In the genomic region with DNA sequence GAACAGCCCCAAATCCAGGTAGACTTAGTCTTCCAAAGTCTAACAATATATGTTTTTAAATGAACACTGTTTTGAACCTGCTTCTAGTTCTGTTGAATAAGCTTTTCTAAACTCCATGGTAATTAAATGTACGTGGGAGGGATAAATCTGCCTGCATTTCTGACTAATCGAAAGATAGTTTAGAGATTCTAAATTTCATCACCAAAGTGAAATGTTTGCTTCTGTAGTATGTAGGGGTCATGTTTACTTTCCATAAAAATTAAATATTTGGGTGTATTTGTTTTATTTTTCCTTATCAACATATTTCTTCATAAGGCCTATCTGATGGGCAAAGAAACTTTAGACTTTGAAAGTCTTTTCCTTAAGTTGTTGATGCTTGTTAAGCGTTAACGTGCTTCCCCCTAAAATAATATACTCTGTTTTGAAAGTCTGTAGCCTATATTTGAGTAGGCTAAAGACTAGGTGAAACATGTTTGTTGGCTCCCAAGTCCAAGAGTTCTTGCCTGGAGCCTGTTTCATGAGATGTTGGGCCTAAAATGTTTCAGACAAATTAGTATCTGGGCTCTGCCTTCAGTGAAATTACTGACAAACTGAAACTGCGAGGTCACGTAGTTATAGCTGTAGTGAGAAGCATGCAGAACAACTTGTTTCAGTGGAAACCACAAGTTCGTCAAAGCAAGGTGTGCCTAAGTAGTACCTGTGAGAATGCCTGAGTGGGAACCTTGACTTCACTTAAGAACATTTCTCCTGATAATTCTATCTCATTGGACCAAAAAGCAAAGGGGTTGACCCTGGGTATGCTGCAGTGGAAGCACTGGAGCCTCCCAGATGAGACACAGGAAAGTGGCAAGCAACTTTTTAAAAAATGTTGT, we compare ENCODE assay signal across 8 cellular contexts.
DNase-seq lines count a peak whose midpoint lies in the region; ATAC-seq and TF ChIP-seq lines count a peak whose summit lies in the region.

No MANE protein-coding gene starts in this region.

- no peak overlapping the region for H2AFZ ChIP-seq in neuronal stem cell (ENCODE audit: low read length)

- TF ChIP-seq POLR2A in transverse colon (IDR thresholded peaks at IDR 0.05): peak; percentile 68

- CTCF ChIA-PET in activated naive CD4-positive, alpha-beta T cell treated with anti-CD3 and anti-CD28 coated beads, Interleukin-2, amount 10 ng/mL, durations not matched to agents 7 days and 5 days (lab: Charles Lee): interaction anchor here (0.9 to 3.6 kb wide), 3 partner anchors 66 to 107 kb away, joined by 4 to 35 read pairs (median 31); no protein-coding TSS in a partner anchor

- H2BK15ac ChIP-seq in neuronal stem cell (ENCODE audit: low read length): no peak overlapping the region

- peak overlapping the region; percentile 71 for H3K4me3 Mint-ChIP-seq in activated naive CD4-positive, alpha-beta T cell treated with anti-CD3 and anti-CD28 coated beads, Interleukin-2, amount 10 ng/mL, durations not matched to agents 7 days and 5 days

- H3K4me2 ChIP-seq in neuronal stem cell (ENCODE audit: insufficient read depth, low read length, poor library complexity, severe bottlenecking): no peak overlapping the region

- no peak overlapping the region for H4K91ac ChIP-seq in neuronal stem cell (ENCODE audit: low read depth, low read length, poor library complexity)

- H2AK5ac ChIP-seq in neuronal stem cell (ENCODE audit: low read depth, low read length): no peak overlapping the region

- no peak overlapping the region for H4K8ac ChIP-seq in neuronal stem cell (ENCODE audit: low read depth, low read length)

- H3K27ac ChIP-seq in left lung (peak overlapping the region; percentile 73 to 88), transverse colon (peak overlapping the region; percentile 81 to 90 (median 86)), neuronal stem cell (replicated peaks; ENCODE audit: low read length) (no peak overlapping the region)

- H3K4me1 ChIP-seq in left lung (peaks cover 0 to 11% of the 10 kb centered on the region in 2 donors), transverse colon (peaks cover 0 to 22% (median 9%) of the 10 kb centered on the region in 4 donors), neuronal stem cell (ENCODE audit: control insufficient read depth in 2 of 2, insufficient read depth in 1 of 2, low read depth in 1 of 2, low read length in 2 of 2) (no peaks in the 10 kb centered on the region)

- DNase-seq in stimulated activated CD4-positive, alpha-beta T cell treated with anti-CD3 and anti-CD28 coated beads, Interleukin-12 subunit alpha, Interleukin-12 subunit beta, amount 100 ng/mL, for 48 hours (ENCODE audit: low read depth in 2 of 3, low spot score in 1 of 3): peak in 2 of 3 donors; percentile 7 to 27
- DNase-seq in stimulated activated CD4-positive, alpha-beta T cell treated with anti-CD3 and anti-CD28 coated beads, Interleukin-4, amount 100 ng/mL, for 1 hour: no peak
- DNase-seq in activated naive CD4-positive, alpha-beta T cell treated with anti-CD3 and anti-CD28 coated beads, Interleukin-2, amount 10 ng/mL, durations not matched to agents 7 days and 5 days: peak; percentile 37
- DNase-seq in left lung: no peak
- DNase-seq in transverse colon: no peak
- no peak for DNase-seq in T1000 (lab: John Stamatoyannopoulos, UW)
- no peak for DNase-seq in neuronal stem cell (ENCODE audit: low spot score)

- ATAC-seq in HG03135 (IDR thresholded peaks at IDR 0.05; ENCODE audit: unreplicated experiment) (peak; percentile 93), left lung (peak; percentile 38)

- H3K23ac ChIP-seq in neuronal stem cell (ENCODE audit: low read depth, low read length, poor library complexity): no peak overlapping the region

- 25 to 28% methylated on average over 4 to 7 of the region's 7 CpGs for WGBS in transverse colon (ENCODE audit: low coverage in 1 of 2), 2 donors
- no CpG with 5 or more reads among the region's 7 CpGs for WGBS in neuronal stem cell (ENCODE audit: extremely low coverage in 2 of 2, insufficient read length in 2 of 2, insufficient replicate concordance in 1 of 2), 2 donors

- peak overlapping the region; percentile 25 to 28 for H3K4me3 ChIP-seq in left lung
- H3K4me3 ChIP-seq in transverse colon: peak overlapping the region in 3 of 4 donors; percentile 33 to 54 (median 45)
- no peak overlapping the region for H3K4me3 ChIP-seq in neuronal stem cell (ENCODE audit: low read length in 2 of 2)

- no peaks in the 10 kb centered on the region for H3K27me3 Mint-ChIP-seq in activated naive CD4-positive, alpha-beta T cell treated with anti-CD3 and anti-CD28 coated beads, Interleukin-2, amount 10 ng/mL, durations not matched to agents 7 days and 5 days

- H3K27me3 ChIP-seq in left lung (no peaks in the 10 kb centered on the region), transverse colon (no peaks in the 10 kb centered on the region), neuronal stem cell (ENCODE audit: control insufficient read depth in 3 of 3, insufficient read depth in 3 of 3, low read depth in 1 of 3, low read length in 3 of 3) (no peaks in the 10 kb centered on the region)

- H3K14ac ChIP-seq in neuronal stem cell (ENCODE audit: low read length): no peak overlapping the region

- no peak overlapping the region for H2BK12ac ChIP-seq in neuronal stem cell (ENCODE audit: low read length)

- no peak for TF ChIP-seq EP300 in transverse colon (IDR thresholded peaks at IDR 0.05; ENCODE audit: low read depth)

- no peak overlapping the region for H2BK5ac ChIP-seq in neuronal stem cell (ENCODE audit: low read length)

- no peak overlapping the region for H3K4ac ChIP-seq in neuronal stem cell (ENCODE audit: low read length)

- peaks cover 2% of the 10 kb centered on the region for H3K9me3 Mint-ChIP-seq in activated naive CD4-positive, alpha-beta T cell treated with anti-CD3 and anti-CD28 coated beads, Interleukin-2, amount 10 ng/mL, durations not matched to agents 7 days and 5 days

- TF ChIP-seq CTCF in left lung (IDR thresholded peaks at IDR 0.05) (no peak), transverse colon (IDR thresholded peaks at IDR 0.05) (no peak)

- peak overlapping the region; percentile 94 for H3K27ac Mint-ChIP-seq in activated naive CD4-positive, alpha-beta T cell treated with anti-CD3 and anti-CD28 coated beads, Interleukin-2, amount 10 ng/mL, durations not matched to agents 7 days and 5 days

- H3K9me3 ChIP-seq in left lung (no peaks in the 10 kb centered on the region), transverse colon (no peaks in the 10 kb centered on the region), neuronal stem cell (replicated peaks in 1 of 2; ENCODE audit: control insufficient read depth in 2 of 2, insufficient read depth in 1 of 2, low read depth in 1 of 2, low read length in 2 of 2) (no peaks in the 10 kb centered on the region)

- H3K4me1 Mint-ChIP-seq in activated naive CD4-positive, alpha-beta T cell treated with anti-CD3 and anti-CD28 coated beads, Interleukin-2, amount 10 ng/mL, durations not matched to agents 7 days and 5 days: peaks cover 63% of the 10 kb centered on the region

- peaks cover 33% of the 10 kb centered on the region for H3K36me3 Mint-ChIP-seq in activated naive CD4-positive, alpha-beta T cell treated with anti-CD3 and anti-CD28 coated beads, Interleukin-2, amount 10 ng/mL, durations not matched to agents 7 days and 5 days

- intact Hi-C loops in left lung (cut with DNase I): no loop called here
- intact Hi-C loops in transverse colon (cut with DNase I; ENCODE audit: low total_unique reads): no loop called here

- no peaks in the 10 kb centered on the region for H3K79me1 ChIP-seq in neuronal stem cell (ENCODE audit: low read depth, low read length)

- H3K9ac ChIP-seq in neuronal stem cell (ENCODE audit: low read depth, low read length, poor library complexity): no peak overlapping the region

- no peak overlapping the region for H3K18ac ChIP-seq in neuronal stem cell (ENCODE audit: low read length)

- no peaks in the 10 kb centered on the region for H3K36me3 ChIP-seq in left lung
- no peaks in the 10 kb centered on the region for H3K36me3 ChIP-seq in transverse colon
- no peaks in the 10 kb centered on the region for H3K36me3 ChIP-seq in neuronal stem cell (replicated peaks in 1 of 2; ENCODE audit: control insufficient read depth in 2 of 2, insufficient read depth in 2 of 2, low read length in 2 of 2)

- H2BK120ac ChIP-seq in neuronal stem cell (ENCODE audit: low read depth, low read length): no peak overlapping the region

- in situ Hi-C loops in transverse colon (cut with MboI; ENCODE audit: low pct_ligation_motif_present in 1 of 4, low pct_unique_long_range_greater_than_20kb in 1 of 4, low sequenced_read_pairs in 3 of 4): no loop called here

Comparison
In these comparisons a context has a peak if more than half of its experiments do, and no peak if none do; other contexts are left out.
1. DNase-seq: peak in stimulated activated CD4-positive, alpha-beta T cell treated with anti-CD3 and anti-CD28 coated beads, Interleukin-12 subunit alpha, Interleukin-12 subunit beta, amount 100 ng/mL, for 48 hours (2 of 3) and activated naive CD4-positive, alpha-beta T cell treated with anti-CD3 and anti-CD28 coated beads, Interleukin-2, amount 10 ng/mL, durations not matched to agents 7 days and 5 days (single experiment); none in stimulated activated CD4-positive, alpha-beta T cell treated with anti-CD3 and anti-CD28 coated beads, Interleukin-4, amount 100 ng/mL, for 1 hour (single experiment), left lung (0 of 2), transverse colon (single experiment), T1000 (single experiment) and neuronal stem cell (single experiment).
2. H3K4me3 ChIP-seq: peak in left lung (2 of 2) and transverse colon (3 of 4); none in neuronal stem cell (0 of 2).